In genomic region chr4:124564121-124564520, GRCh38 we compare ENCODE assay signal across 18 cellular contexts.
DNase-seq lines count a peak whose midpoint lies in the region; ATAC-seq and FAIRE-seq lines count a peak whose summit lies in the region.
"Had no signal": no experiment of that assay in that cellular context is flagged by ENCODE, and none has a peak within 500 bp of the region (broad histone marks: within the 10 kb centered on the region; RNA-seq: fewer than 3 reads in every experiment).

No MANE protein-coding gene starts in this region.

- DNase-seq in adipocyte (ENCODE audit: low read depth) (peak; percentile 19), dermis blood vessel endothelial cell (peak; percentile 52), lung microvascular endothelial cell (ENCODE audit: low read depth in 2 of 2) (peak; percentile 49 to 89), stromal cell of bone marrow (ENCODE audit: low read depth) (peak; percentile 1), NCI-H187 (lab: John Stamatoyannopoulos, UW) (no peak), frontal cortex (ENCODE audit: low spot score in 2 of 2) (no peak), T-helper 17 cell (no peak)
- DNase-seq: Caco-2; CD8-positive, alpha-beta T cell; DND-41; GDM1; HCEC 1CT; HFFc6 had no signal

- H3K4me3 ChIP-seq in adipocyte (ENCODE audit: low read length) = no peak overlapping the region

- FAIRE-seq in frontal cortex (lab: Jason Lieb, UNC) = no peak
- FAIRE-seq: GM12892, H1, HepG2, HTR-8/SVneo had no signal

- no peaks in the 10 kb centered on the region for H3K27me3 Mint-ChIP-seq in T-helper 17 cell

- H3K36me3 Mint-ChIP-seq in T-helper 17 cell (ENCODE audit: low read depth) = no peaks in the 10 kb centered on the region
- H3K36me3 Mint-ChIP-seq: CD14-positive monocyte; CD8-positive, alpha-beta T cell had no signal

- ATAC-seq in T-helper 17 cell = no peak
- ATAC-seq: CD8-positive, alpha-beta T cell; HepG2 had no signal

- no peaks in the 10 kb centered on the region for H3K4me1 Mint-ChIP-seq in T-helper 17 cell
- H3K4me1 Mint-ChIP-seq: CD14-positive monocyte had no signal

- no peak overlapping the region for H3K4me3 Mint-ChIP-seq in T-helper 17 cell
- H3K4me3 Mint-ChIP-seq: CD14-positive monocyte; CD8-positive, alpha-beta T cell; HFFc6 had no signal

- no peaks in the 10 kb centered on the region for H3K27me3 ChIP-seq in adipocyte (replicated peaks; ENCODE audit: control insufficient read depth, insufficient read depth, low read length)

- H3K9me3 ChIP-seq in adipocyte (ENCODE audit: control insufficient read depth, low read length) (peaks cover 2% of the 10 kb centered on the region), T-helper 17 cell (ENCODE audit: control insufficient read depth, low read length, poor library complexity, severe bottlenecking) (no peaks in the 10 kb centered on the region)
- H3K9me3 ChIP-seq: Caco-2 had no signal

- no peaks in the 10 kb centered on the region for H3K36me3 ChIP-seq in adipocyte (ENCODE audit: control insufficient read depth, insufficient read depth, low read length, severe bottlenecking)

- no peak overlapping the region for H3K9ac ChIP-seq in adipocyte (ENCODE audit: low read length)

- no peaks in the 10 kb centered on the region for H3K4me1 ChIP-seq in adipocyte (ENCODE audit: control insufficient read depth, insufficient read depth, low read length)

- no peak overlapping the region for H3K27ac Mint-ChIP-seq in T-helper 17 cell
- H3K27ac Mint-ChIP-seq: CD14-positive monocyte; CD8-positive, alpha-beta T cell; HFFc6 had no signal

Comparison
In these comparisons a context has a peak if more than half of its experiments do, and no peak if none do; other contexts are left out.
1. DNase-seq: peak in adipocyte (single experiment), dermis blood vessel endothelial cell (single experiment), lung microvascular endothelial cell (2 of 2) and stromal cell of bone marrow (single experiment); none in NCI-H187 (0 of 2), frontal cortex (0 of 2) and T-helper 17 cell (0 of 3).